ENCODE assay signal across 1 cellular context in the genomic region with DNA sequence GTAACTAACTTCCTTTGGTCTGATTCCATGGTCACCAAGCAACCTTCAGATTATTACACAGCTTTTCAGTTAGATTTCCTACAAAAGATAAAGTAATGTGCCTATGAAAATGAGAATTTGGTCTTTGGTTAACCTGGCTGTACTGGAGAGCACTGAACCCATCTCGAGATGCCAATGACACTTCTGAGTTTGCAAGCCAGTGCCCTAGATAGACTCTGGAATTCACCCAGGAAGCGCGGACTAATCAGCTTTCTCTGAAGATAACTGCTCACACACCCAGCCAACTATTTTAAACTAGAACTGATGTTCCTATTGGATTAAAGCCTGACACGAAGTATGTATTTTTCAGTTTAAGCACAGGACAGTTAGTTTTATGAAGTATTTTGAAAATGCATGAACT.
TF ChIP-seq lines count a peak whose summit lies in the region.

No MANE protein-coding gene starts in this region.

TF ChIP-seq in GM23338, 12 proteins besides CTCF, POLR2A, EP300 and RAD21:
- TF ChIP-seq EZH2phosphoT487 (IDR thresholded peaks at IDR 0.05; ENCODE audit: unreplicated experiment) = no peak
- TF ChIP-seq NANOG (IDR thresholded peaks at IDR 0.05; ENCODE audit: borderline replicate concordance) = no peak
- TF ChIP-seq REST (IDR thresholded peaks at IDR 0.05; ENCODE audit: unreplicated experiment) = no peak
- TF ChIP-seq CREB1 (CRISPR knock-in tag; IDR thresholded peaks at IDR 0.05; ENCODE audit: low read depth) = no peak
- TF ChIP-seq ETS1 (IDR thresholded peaks at IDR 0.05) = no peak
- TF ChIP-seq ZNF114 (CRISPR knock-in tag; IDR thresholded peaks at IDR 0.05) = no peak
- no peak for TF ChIP-seq JUNB (IDR thresholded peaks at IDR 0.05; ENCODE audit: unreplicated experiment)
- no peak for TF ChIP-seq EZH2 (IDR thresholded peaks at IDR 0.05; ENCODE audit: low read depth, unreplicated experiment)
